Comparison of ENCODE assay signal across 10 cellular contexts in genomic region chr15:41429003-41429890, GRCh38. TPM values are rescaled to one million over a fixed set of nuclear protein-coding genes. Genes with fewer than 3 reads are reported as not detected.
A peak's percentile ranks its signal among the peaks of the same experiment; 100 is the strongest.
DNase-seq lines count a peak whose midpoint lies in the region; ATAC-seq lines count a peak whose summit lies in the region.
"Had no signal": no experiment of that assay in that cellular context is flagged by ENCODE, and none has a peak within 500 bp of the region (broad histone marks: within the 10 kb centered on the region; RNA-seq: fewer than 3 reads in every experiment).

No MANE protein-coding gene starts in this region.

- DNase-seq in activated CD4-positive, alpha-beta T cell treated with anti-CD3 and anti-CD28 coated beads for 36 hours, result peak; percentile 20
- DNase-seq in activated CD4-positive, alpha-beta T cell treated with anti-CD3 and anti-CD28 coated beads, Interleukin-2, amount 50 U/mL, for 1 hour, result no peak
- DNase-seq in activated T-helper 2 cell treated with anti-CD3 and anti-CD28 coated beads, Interferon-gamma antibody, Interleukin-2, Interleukin-4, amounts not matched to agents 10 μg/mL and 5 μg/mL and 100 μg/mL, durations not matched to agents 14 hours and 24 hours and 36 hours (ENCODE audit: low spot score), result peak; percentile 14
- DNase-seq in stimulated activated CD8-positive, alpha-beta memory T cell treated with anti-CD3 and anti-CD28 coated beads, Interleukin-4, amount 100 ng/mL, for 48 hours, result peak; percentile 29
- DNase-seq in stimulated activated naive CD4-positive, alpha-beta T cell treated with Interleukin-2 at 50 U/mL for 16 hours (lab: John Stamatoyannopoulos, UW), result no peak
- DNase-seq in amygdala (lab: John Stamatoyannopoulos, UW), result no peak
- DNase-seq: caudate nucleus had no signal

- H3K27me3 Mint-ChIP-seq in activated CD4-positive, alpha-beta T cell treated with anti-CD3 and anti-CD28 coated beads for 36 hours, result no peaks in the 10 kb centered on the region
- no peaks in the 10 kb centered on the region for H3K27me3 Mint-ChIP-seq in activated T-helper 2 cell treated with anti-CD3 and anti-CD28 coated beads, Interferon-gamma antibody, Interleukin-2, Interleukin-4, amounts not matched to agents 10 μg/mL and 5 μg/mL and 100 μg/mL, durations not matched to agents 14 hours and 24 hours and 36 hours (ENCODE audit: low read depth)

- intact Hi-C loops in activated CD4-positive, alpha-beta T cell treated with anti-CD3 and anti-CD28 coated beads for 36 hours (cut with DNase I, micrococcal nuclease), result no loop called here
- intact Hi-C loops in activated T-helper 2 cell treated with anti-CD3 and anti-CD28 coated beads, Interferon-gamma antibody, Interleukin-2, Interleukin-4, amounts not matched to agents 10 μg/mL and 5 μg/mL and 100 μg/mL, durations not matched to agents 14 hours and 24 hours and 36 hours (cut with micrococcal nuclease), result loop anchor here (1.0 to 10.0 kb wide), 2 partner anchors 61 to 506 kb away; no protein-coding TSS in a partner anchor

- peak overlapping the region; percentile 7 for H3K4me3 Mint-ChIP-seq in activated CD4-positive, alpha-beta T cell treated with anti-CD3 and anti-CD28 coated beads for 36 hours
- peak overlapping the region; percentile 55 for H3K4me3 Mint-ChIP-seq in activated T-helper 2 cell treated with anti-CD3 and anti-CD28 coated beads, Interferon-gamma antibody, Interleukin-2, Interleukin-4, amounts not matched to agents 10 μg/mL and 5 μg/mL and 100 μg/mL, durations not matched to agents 14 hours and 24 hours and 36 hours (ENCODE audit: low read depth)

- peak; percentile 91 for ATAC-seq in activated CD4-positive, alpha-beta T cell treated with anti-CD3 and anti-CD28 coated beads for 36 hours
- ATAC-seq in HG03045 (IDR thresholded peaks at IDR 0.05; ENCODE audit: unreplicated experiment) (peak; percentile 71), GM19397 (IDR thresholded peaks at IDR 0.05; ENCODE audit: unreplicated experiment) (no peak)
- ATAC-seq: A549 had no signal

- H3K36me3 Mint-ChIP-seq in activated CD4-positive, alpha-beta T cell treated with anti-CD3 and anti-CD28 coated beads for 36 hours (ENCODE audit: low read depth), result peaks cover 3% of the 10 kb centered on the region
- H3K36me3 Mint-ChIP-seq in activated T-helper 2 cell treated with anti-CD3 and anti-CD28 coated beads, Interferon-gamma antibody, Interleukin-2, Interleukin-4, amounts not matched to agents 10 μg/mL and 5 μg/mL and 100 μg/mL, durations not matched to agents 14 hours and 24 hours and 36 hours (ENCODE audit: low read depth), result peaks cover 24% of the 10 kb centered on the region

- no peaks in the 10 kb centered on the region for H3K9me3 Mint-ChIP-seq in activated CD4-positive, alpha-beta T cell treated with anti-CD3 and anti-CD28 coated beads for 36 hours (ENCODE audit: low read depth)
- no peaks in the 10 kb centered on the region for H3K9me3 Mint-ChIP-seq in activated T-helper 2 cell treated with anti-CD3 and anti-CD28 coated beads, Interferon-gamma antibody, Interleukin-2, Interleukin-4, amounts not matched to agents 10 μg/mL and 5 μg/mL and 100 μg/mL, durations not matched to agents 14 hours and 24 hours and 36 hours

- peak overlapping the region; percentile 91 for H3K27ac Mint-ChIP-seq in activated CD4-positive, alpha-beta T cell treated with anti-CD3 and anti-CD28 coated beads for 36 hours
- peak overlapping the region; percentile 94 for H3K27ac Mint-ChIP-seq in activated T-helper 2 cell treated with anti-CD3 and anti-CD28 coated beads, Interferon-gamma antibody, Interleukin-2, Interleukin-4, amounts not matched to agents 10 μg/mL and 5 μg/mL and 100 μg/mL, durations not matched to agents 14 hours and 24 hours and 36 hours

- H3K4me1 Mint-ChIP-seq in activated CD4-positive, alpha-beta T cell treated with anti-CD3 and anti-CD28 coated beads for 36 hours, result peaks cover 22% of the 10 kb centered on the region
- H3K4me1 Mint-ChIP-seq in activated T-helper 2 cell treated with anti-CD3 and anti-CD28 coated beads, Interferon-gamma antibody, Interleukin-2, Interleukin-4, amounts not matched to agents 10 μg/mL and 5 μg/mL and 100 μg/mL, durations not matched to agents 14 hours and 24 hours and 36 hours (ENCODE audit: low read depth), result peaks cover 23% of the 10 kb centered on the region

- POLR2A ChIA-PET in activated CD4-positive, alpha-beta T cell treated with anti-CD3 and anti-CD28 coated beads for 36 hours (lab: Charles Lee), result interaction anchor here (0.6 kb wide), 5 partner anchors 11 to 316 kb away, joined by 3 to 10 read pairs (median 4); no protein-coding TSS in a partner anchor

- CTCF ChIA-PET in activated CD4-positive, alpha-beta T cell treated with anti-CD3 and anti-CD28 coated beads for 36 hours (lab: Charles Lee), result interaction anchor here (0.6 to 2.3 kb wide), 7 partner anchors 13 to 520 kb away, joined by 3 to 10 read pairs (median 3); no protein-coding TSS in a partner anchor

RNA-seq across cellular contexts. Expression of gene RTF1, which starts 12.4 kb away (rescaled TPM):
- 10 to 100 TPM; 29.4 to 32.3 TPM for total RNA-seq in activated CD4-positive, alpha-beta T cell treated with anti-CD3 and anti-CD28 coated beads for 36 hours
- 40.1 and 40.7 TPM in 2 replicates for total RNA-seq in activated T-helper 2 cell treated with anti-CD3 and anti-CD28 coated beads, Interferon-gamma antibody, Interleukin-2, Interleukin-4, amounts not matched to agents 10 μg/mL and 5 μg/mL and 100 μg/mL, durations not matched to agents 14 hours and 24 hours and 36 hours

RNA-seq across cellular contexts. Expression of gene NDUFAF1, which starts 27.0 kb away (rescaled TPM):
- 10 to 100 TPM; 16.9 to 27.2 TPM for total RNA-seq in activated CD4-positive, alpha-beta T cell treated with anti-CD3 and anti-CD28 coated beads for 36 hours
- total RNA-seq in activated T-helper 2 cell treated with anti-CD3 and anti-CD28 coated beads, Interferon-gamma antibody, Interleukin-2, Interleukin-4, amounts not matched to agents 10 μg/mL and 5 μg/mL and 100 μg/mL, durations not matched to agents 14 hours and 24 hours and 36 hours, result 27.3 and 27.6 TPM in 2 replicates

Comparison
In these comparisons a context has a peak if more than half of its experiments do, and no peak if none do; other contexts are left out.
1. DNase-seq: peak in activated CD4-positive, alpha-beta T cell treated with anti-CD3 and anti-CD28 coated beads for 36 hours (single experiment), activated T-helper 2 cell treated with anti-CD3 and anti-CD28 coated beads, Interferon-gamma antibody, Interleukin-2, Interleukin-4, amounts not matched to agents 10 μg/mL and 5 μg/mL and 100 μg/mL, durations not matched to agents 14 hours and 24 hours and 36 hours (single experiment) and stimulated activated CD8-positive, alpha-beta memory T cell treated with anti-CD3 and anti-CD28 coated beads, Interleukin-4, amount 100 ng/mL, for 48 hours (single experiment); none in activated CD4-positive, alpha-beta T cell treated with anti-CD3 and anti-CD28 coated beads, Interleukin-2, amount 50 U/mL, for 1 hour (single experiment), stimulated activated naive CD4-positive, alpha-beta T cell treated with Interleukin-2 at 50 U/mL for 16 hours (single experiment) and amygdala (0 of 56).